Comparison of ENCODE assay signal across 18 cellular contexts in the genomic region with DNA sequence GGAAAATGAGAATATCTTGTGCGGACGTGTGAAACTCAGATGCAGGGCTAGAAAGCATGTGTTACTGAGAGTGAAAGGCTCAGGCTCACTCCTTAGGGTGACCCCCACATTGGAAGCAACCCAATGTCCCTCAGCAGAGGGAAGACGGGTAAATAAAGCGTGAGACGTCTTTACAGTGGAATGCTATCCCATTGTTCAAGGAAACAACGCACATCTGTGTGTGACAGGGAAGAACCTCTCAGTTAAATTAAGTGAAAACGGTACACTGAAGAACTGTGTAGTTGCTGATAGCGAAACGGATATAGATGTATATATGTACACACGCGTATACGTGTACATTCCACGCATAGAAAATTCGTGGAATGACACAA. TPM values are rescaled to one million over a fixed set of nuclear protein-coding genes. Genes with fewer than 3 reads are reported as not detected.
DNase-seq lines count a peak whose midpoint lies in the region; ATAC-seq and TF ChIP-seq lines count a peak whose summit lies in the region.
"Had no signal": no experiment of that assay in that cellular context is flagged by ENCODE, and none has a peak within 500 bp of the region (broad histone marks: within the 10 kb centered on the region; RNA-seq: fewer than 3 reads in every experiment).

No MANE protein-coding gene starts in this region.

- H3K4me1 ChIP-seq in GM23338 (ENCODE audit: insufficient read depth) (no peaks in the 10 kb centered on the region), colonic mucosa (no peaks in the 10 kb centered on the region), mesendoderm (ENCODE audit: control insufficient read depth, low read depth, low read length) (peaks cover 3% of the 10 kb centered on the region)

- H3K4ac ChIP-seq in mesendoderm (ENCODE audit: low read depth, low read length): no peak overlapping the region

- no peaks in the 10 kb centered on the region for H3K9me3 Mint-ChIP-seq in GM23338
- H3K9me3 Mint-ChIP-seq in progenitor cell of endocrine pancreas (ENCODE audit: low read depth): no peaks in the 10 kb centered on the region
- H3K9me3 Mint-ChIP-seq: CD4-positive, CD25-positive, alpha-beta regulatory T cell had no signal

- H3K27me3 Mint-ChIP-seq in GM23338 (ENCODE audit: insufficient read depth, low read depth, poor library complexity) (peaks cover 4% of the 10 kb centered on the region), progenitor cell of endocrine pancreas (no peaks in the 10 kb centered on the region)

- no peak overlapping the region for H2BK5ac ChIP-seq in mesendoderm (ENCODE audit: low read length)

- H3K4me1 Mint-ChIP-seq in GM23338: no peaks in the 10 kb centered on the region
- peaks cover 56% of the 10 kb centered on the region for H3K4me1 Mint-ChIP-seq in progenitor cell of endocrine pancreas (ENCODE audit: low read depth)
- H3K4me1 Mint-ChIP-seq: CD4-positive, CD25-positive, alpha-beta regulatory T cell had no signal

- H2BK120ac ChIP-seq in mesendoderm (ENCODE audit: low read depth, low read length): no peak overlapping the region

- no peaks in the 10 kb centered on the region for H4K20me1 ChIP-seq in GM23338 (replicated peaks; ENCODE audit: insufficient read depth)

- H2AK5ac ChIP-seq in mesendoderm (ENCODE audit: low read length): no peak overlapping the region

- H3K4me3 ChIP-seq in GM23338 (no peak overlapping the region), colonic mucosa (peak overlapping the region; percentile 57), mesendoderm (ENCODE audit: low read length) (no peak overlapping the region)

- no peaks in the 10 kb centered on the region for H3K36me3 ChIP-seq in GM23338 (ENCODE audit: insufficient read depth)
- no peaks in the 10 kb centered on the region for H3K36me3 ChIP-seq in colonic mucosa
- H3K36me3 ChIP-seq in mesendoderm (ENCODE audit: control insufficient read depth, insufficient read depth, low read length): no peaks in the 10 kb centered on the region

- WGBS in mesendoderm (ENCODE audit: extremely low coverage, insufficient coverage, low lambda C conversion rate): no CpG with 5 or more reads among the region's 14 CpGs

- H3K9ac ChIP-seq in colonic mucosa (ENCODE audit: low read depth in 2 of 2, low read length in 2 of 2) (peak overlapping the region; percentile 80 to 99), mesendoderm (ENCODE audit: low read length) (no peak overlapping the region)

- H3K36me3 Mint-ChIP-seq in GM23338 (ENCODE audit: low read depth) (no peaks in the 10 kb centered on the region), progenitor cell of endocrine pancreas (ENCODE audit: insufficient read depth) (no peaks in the 10 kb centered on the region)
- H3K36me3 Mint-ChIP-seq: CD4-positive, CD25-positive, alpha-beta regulatory T cell had no signal

- ATAC-seq in GM23338 (no peak), GM21529 (IDR thresholded peaks at IDR 0.05; ENCODE audit: unreplicated experiment) (no peak), HG02852 (IDR thresholded peaks at IDR 0.05; ENCODE audit: unreplicated experiment) (no peak)

- H3K27ac Mint-ChIP-seq in GM23338 (no peak overlapping the region), progenitor cell of endocrine pancreas (peak overlapping the region; percentile 97)
- H3K27ac Mint-ChIP-seq: CD4-positive, CD25-positive, alpha-beta regulatory T cell had no signal

- no peak overlapping the region for H2BK15ac ChIP-seq in mesendoderm (replicated peaks; ENCODE audit: low read depth)

- H3K27me3 ChIP-seq in GM23338 (ENCODE audit: insufficient read depth) (no peaks in the 10 kb centered on the region), colonic mucosa (no peaks in the 10 kb centered on the region), mesendoderm (ENCODE audit: insufficient read depth, low read length, poor library complexity) (no peaks in the 10 kb centered on the region)

- H3K4me2 ChIP-seq in GM23338: no peak overlapping the region
- no peak overlapping the region for H3K4me2 ChIP-seq in mesendoderm (ENCODE audit: low read length)

- H3K4me3 Mint-ChIP-seq in GM23338 (no peak overlapping the region), progenitor cell of endocrine pancreas (ENCODE audit: low read depth) (peak overlapping the region; percentile 93)
- H3K4me3 Mint-ChIP-seq: CD4-positive, CD25-positive, alpha-beta regulatory T cell had no signal

- H3F3A ChIP-seq in GM23338 (replicated peaks; ENCODE audit: low read depth): no peaks in the 10 kb centered on the region

- TF ChIP-seq CTCF in GM23338 (conservative IDR thresholded peaks at IDR 0.05; ENCODE audit: low read depth in 2 of 2) (no peak), colonic mucosa (IDR thresholded peaks at IDR 0.05) (no peak), progenitor cell of endocrine pancreas (IDR thresholded peaks at IDR 0.05; ENCODE audit: unreplicated experiment) (no peak), GM20000 (IDR thresholded peaks at IDR 0.05; ENCODE audit: extremely low read depth, missing control alignments) (no peak)

- H4K5ac ChIP-seq in mesendoderm (ENCODE audit: low read length): no peak overlapping the region

- H3K9me3 ChIP-seq in colonic mucosa: no peaks in the 10 kb centered on the region

- no peak overlapping the region for H3K23ac ChIP-seq in mesendoderm (ENCODE audit: low read length)

- intact Hi-C loops in colonic mucosa (cut with DNase I): no loop called here

- peak overlapping the region; percentile 73 for H3K56ac ChIP-seq in mesendoderm (ENCODE audit: low read length)

- H3K18ac ChIP-seq in mesendoderm (ENCODE audit: low read length): no peak overlapping the region

- peak overlapping the region; percentile 56; the same call in 1 of the 2 replicates for H2AFZ ChIP-seq in GM23338

- no peak overlapping the region for H4K8ac ChIP-seq in mesendoderm (ENCODE audit: low read depth, low read length)

- H3K79me1 ChIP-seq in mesendoderm (ENCODE audit: low read length): no peaks in the 10 kb centered on the region

- DNase-seq in GM23338 (ENCODE audit: low spot score) (no peak), colonic mucosa (no peak), mesendoderm (no peak), progenitor cell of endocrine pancreas (ENCODE audit: low spot score, unreplicated experiment) (no peak), DMS53 (lab: John Stamatoyannopoulos, UW) (no peak), GM20000 (ENCODE audit: low spot score) (no peak)
- DNase-seq: CD4-positive, CD25-positive, alpha-beta regulatory T cell; DND-41; GDM1; H7; IMR-90; Kasumi-1; NCI-H187 treated with DMSO at 0.1 percent for 48 hours; NCI-H510A; NCI-H82 had no signal

- H3K27ac ChIP-seq in GM23338 (ENCODE audit: low read depth) (no peak overlapping the region), colonic mucosa (peak overlapping the region; percentile 95), mesendoderm (ENCODE audit: low read depth, low read length) (no peak overlapping the region)

- H3K9me2 ChIP-seq in GM23338 (ENCODE audit: insufficient read depth): no peaks in the 10 kb centered on the region

- H3K79me2 ChIP-seq in GM23338 (replicated peaks; ENCODE audit: insufficient read depth) (no peaks in the 10 kb centered on the region), mesendoderm (ENCODE audit: control insufficient read depth, insufficient read depth, low read length) (no peaks in the 10 kb centered on the region)

TF ChIP-seq in GM23338, 12 proteins besides CTCF, POLR2A, EP300 and RAD21:
- TF ChIP-seq, protein P1, sequence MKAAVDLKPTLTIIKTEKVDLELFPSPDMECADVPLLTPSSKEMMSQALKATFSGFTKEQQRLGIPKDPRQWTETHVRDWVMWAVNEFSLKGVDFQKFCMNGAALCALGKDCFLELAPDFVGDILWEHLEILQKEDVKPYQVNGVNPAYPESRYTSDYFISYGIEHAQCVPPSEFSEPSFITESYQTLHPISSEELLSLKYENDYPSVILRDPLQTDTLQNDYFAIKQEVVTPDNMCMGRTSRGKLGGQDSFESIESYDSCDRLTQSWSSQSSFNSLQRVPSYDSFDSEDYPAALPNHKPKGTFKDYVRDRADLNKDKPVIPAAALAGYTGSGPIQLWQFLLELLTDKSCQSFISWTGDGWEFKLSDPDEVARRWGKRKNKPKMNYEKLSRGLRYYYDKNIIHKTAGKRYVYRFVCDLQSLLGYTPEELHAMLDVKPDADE (IDR thresholded peaks at IDR 0.05): no peak
- no peak for TF ChIP-seq JUNB (IDR thresholded peaks at IDR 0.05; ENCODE audit: unreplicated experiment)

RNA-seq across cellular contexts. Expression of a gene that starts 0.8 kb away (rescaled TPM):
- total RNA-seq in GM23338 (2014; rRNA removed; shearing (Covaris generic)): not detected in 2 replicates
- polyA plus RNA-seq in GM23338 (2016; fragmentation: Nextera tagmentation; extraction: Ambion mirVana): not detected in 2 replicates
- 100 to 1,000 TPM; 288 to 346 TPM for total RNA-seq in colonic mucosa
- 0.03 TPM for polyA plus RNA-seq in mesendoderm (2013, experiment 1 of 2)
- polyA plus RNA-seq in mesendoderm (2013, experiment 2 of 2): 0.07 TPM
- 71.1 and 72.9 TPM in 2 replicates for total RNA-seq in progenitor cell of endocrine pancreas
- total RNA-seq: CD4-positive, CD25-positive, alpha-beta regulatory T cell; IMR-90; Right ventricle myocardium inferior had no signal
- polyA plus RNA-seq: CD4-positive, CD25-positive, alpha-beta regulatory T cell; IMR-90 had no signal

RNA-seq across cellular contexts. Expression of a gene that starts 19.5 kb away (rescaled TPM):
- not detected in 2 replicates for total RNA-seq in GM23338 (2014; rRNA removed; shearing (Covaris generic))
- not detected in 2 replicates for polyA plus RNA-seq in GM23338 (2016; fragmentation: Nextera tagmentation; extraction: Ambion mirVana)
- total RNA-seq in colonic mucosa (not detected), progenitor cell of endocrine pancreas (not detected in 2 replicates)
- 0.03 TPM for polyA plus RNA-seq in mesendoderm (2013, experiment 1 of 2)
- polyA plus RNA-seq in mesendoderm (2013, experiment 2 of 2): not detected
- total RNA-seq: CD4-positive, CD25-positive, alpha-beta regulatory T cell; H7; IMR-90; Right ventricle myocardium inferior had no signal
- polyA plus RNA-seq: CD4-positive, CD25-positive, alpha-beta regulatory T cell; IMR-90 had no signal

RNA-seq across cellular contexts. Expression of a gene that starts 45.3 kb away (rescaled TPM):
- 1.6 and 3.5 TPM in 2 replicates for total RNA-seq in GM23338 (2014; rRNA removed; shearing (Covaris generic))
- 0.73 and 0.87 TPM in 2 replicates for polyA plus RNA-seq in GM23338 (2016; fragmentation: Nextera tagmentation; extraction: Ambion mirVana)
- total RNA-seq in colonic mucosa: 10 to 100 TPM; 10.1 to 11.6 TPM
- polyA plus RNA-seq in mesendoderm (2013, experiment 1 of 2): 1.1 TPM
- 1.0 TPM for polyA plus RNA-seq in mesendoderm (2013, experiment 2 of 2)
- 4.3 and 4.4 TPM in 2 replicates for total RNA-seq in progenitor cell of endocrine pancreas

Comparison
In these comparisons a context has a peak if more than half of its experiments do, and no peak if none do; other contexts are left out.
1. RNA of a gene that starts 0.8 kb away (total RNA-seq): 288 to 346 TPM in colonic mucosa and 71.1 to 72.9 TPM in progenitor cell of endocrine pancreas; not detected in GM23338; every median in the first group is over 10 times any median in the second.